ENCODE assay signal across 1 cellular context in the genomic region with DNA sequence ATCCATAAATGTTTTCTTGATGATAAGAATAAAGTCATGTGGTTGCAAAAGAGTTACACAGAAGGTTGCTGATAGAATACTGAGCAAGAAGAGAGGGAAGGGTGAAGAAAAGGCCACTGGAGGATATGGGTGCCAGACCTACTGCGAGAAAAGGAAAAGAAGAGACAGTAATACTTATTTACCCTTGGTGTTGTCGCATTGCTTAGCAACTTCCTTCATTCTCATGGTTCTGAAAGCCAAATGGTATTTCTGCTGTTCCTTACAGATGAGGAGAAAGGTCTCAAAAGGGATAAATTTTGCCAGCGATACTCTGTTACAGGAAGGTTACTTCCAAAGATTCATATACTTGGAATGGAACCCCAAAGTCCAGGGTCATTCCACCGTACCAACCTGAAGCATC.
TF ChIP-seq lines count a peak whose summit lies in the region.

No MANE protein-coding gene starts in this region.

TF ChIP-seq in IMR-90, 13 proteins besides CTCF, POLR2A, EP300 and RAD21:
- TF ChIP-seq MXI1 (IDR thresholded peaks at IDR 0.05; ENCODE audit: borderline replicate concordance, low read depth, low read length) (no peak), RFX5 (IDR thresholded peaks at IDR 0.05; ENCODE audit: low read depth, low read length) (no peak), SMC3 (IDR thresholded peaks at IDR 0.05; ENCODE audit: low read depth, low read length) (no peak)
